ENCODE assay signal across 9 cellular contexts in genomic region chr22:29479417-29480261, GRCh38. TPM values are rescaled to one million over a fixed set of nuclear protein-coding genes. Genes with fewer than 3 reads are reported as not detected.
DNase-seq lines count a peak whose midpoint lies in the region; ATAC-seq and TF ChIP-seq lines count a peak whose summit lies in the region.
"Had no signal": no experiment of that assay in that cellular context is flagged by ENCODE, and none has a peak within 500 bp of the region (broad histone marks: within the 10 kb centered on the region; RNA-seq: fewer than 3 reads in every experiment).

A gene with protein sequence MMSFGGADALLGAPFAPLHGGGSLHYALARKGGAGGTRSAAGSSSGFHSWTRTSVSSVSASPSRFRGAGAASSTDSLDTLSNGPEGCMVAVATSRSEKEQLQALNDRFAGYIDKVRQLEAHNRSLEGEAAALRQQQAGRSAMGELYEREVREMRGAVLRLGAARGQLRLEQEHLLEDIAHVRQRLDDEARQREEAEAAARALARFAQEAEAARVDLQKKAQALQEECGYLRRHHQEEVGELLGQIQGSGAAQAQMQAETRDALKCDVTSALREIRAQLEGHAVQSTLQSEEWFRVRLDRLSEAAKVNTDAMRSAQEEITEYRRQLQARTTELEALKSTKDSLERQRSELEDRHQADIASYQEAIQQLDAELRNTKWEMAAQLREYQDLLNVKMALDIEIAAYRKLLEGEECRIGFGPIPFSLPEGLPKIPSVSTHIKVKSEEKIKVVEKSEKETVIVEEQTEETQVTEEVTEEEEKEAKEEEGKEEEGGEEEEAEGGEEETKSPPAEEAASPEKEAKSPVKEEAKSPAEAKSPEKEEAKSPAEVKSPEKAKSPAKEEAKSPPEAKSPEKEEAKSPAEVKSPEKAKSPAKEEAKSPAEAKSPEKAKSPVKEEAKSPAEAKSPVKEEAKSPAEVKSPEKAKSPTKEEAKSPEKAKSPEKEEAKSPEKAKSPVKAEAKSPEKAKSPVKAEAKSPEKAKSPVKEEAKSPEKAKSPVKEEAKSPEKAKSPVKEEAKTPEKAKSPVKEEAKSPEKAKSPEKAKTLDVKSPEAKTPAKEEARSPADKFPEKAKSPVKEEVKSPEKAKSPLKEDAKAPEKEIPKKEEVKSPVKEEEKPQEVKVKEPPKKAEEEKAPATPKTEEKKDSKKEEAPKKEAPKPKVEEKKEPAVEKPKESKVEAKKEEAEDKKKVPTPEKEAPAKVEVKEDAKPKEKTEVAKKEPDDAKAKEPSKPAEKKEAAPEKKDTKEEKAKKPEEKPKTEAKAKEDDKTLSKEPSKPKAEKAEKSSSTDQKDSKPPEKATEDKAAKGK (plus strand): TSS chr22:29480218. CDS start chr22:29480263, 45 bp downstream.

- POLR2A ChIA-PET in AG04450 (lab: Yijun Ruan, JAX): no interaction called here

- no peak within 1 kb of the TSS for H3K9ac ChIP-seq in adipocyte (ENCODE audit: low read length)

- H3K36me3 ChIP-seq in adipocyte (ENCODE audit: control insufficient read depth, insufficient read depth, low read length, severe bottlenecking) (no peaks in the 10 kb centered on the region), mucosa of descending colon (ENCODE audit: low read depth) (no peaks in the 10 kb centered on the region)

- CTCF ChIA-PET in AG04450 (lab: Charles Lee): interaction anchor here (1.0 kb wide), 1 partner anchor 9 kb away, joined by 3 read pairs; no protein-coding TSS in a partner anchor

- H3K27me3 ChIP-seq in AG04450 (ENCODE audit: control insufficient read depth, insufficient read depth, low read length) (peaks cover 52% of the 10 kb centered on the region), HL-60 (ENCODE audit: insufficient read depth, poor library complexity, severe bottlenecking) (no peaks in the 10 kb centered on the region), adipocyte (replicated peaks; ENCODE audit: control insufficient read depth, insufficient read depth, low read length) (peaks cover 76% of the 10 kb centered on the region)

- TF ChIP-seq CTCF in AG04450 (IDR thresholded peaks at IDR 0.05; ENCODE audit: low read depth, low read length): no peak
- no peak for TF ChIP-seq CTCF in HL-60 (IDR thresholded peaks at IDR 0.05; ENCODE audit: insufficient read depth, low read length)
- no peak for TF ChIP-seq CTCF in mucosa of descending colon (IDR thresholded peaks at IDR 0.05)

- H3K4me3 ChIP-seq in AG04450 (ENCODE audit: low read depth, low read length) (peak within 1 kb of the TSS; percentile 41), HL-60 (replicated peaks; ENCODE audit: insufficient read depth, low read length) (peak within 1 kb of the TSS; percentile 35), adipocyte (ENCODE audit: low read length) (peak within 1 kb of the TSS; percentile 37), mucosa of descending colon (no peak within 1 kb of the TSS)

- H3K4me1 ChIP-seq in adipocyte (ENCODE audit: control insufficient read depth, insufficient read depth, low read length): peaks cover 11% of the 10 kb centered on the region
- peaks cover 9% of the 10 kb centered on the region for H3K4me1 ChIP-seq in mucosa of descending colon (ENCODE audit: low read depth)

- H3K27ac ChIP-seq in AG04450 (ENCODE audit: low read depth, low read length) (no peak within 1 kb of the TSS), HL-60 (replicated peaks) (peak within 1 kb of the TSS; percentile 59)

- H3K9me3 ChIP-seq in AG04450 (ENCODE audit: control insufficient read depth, insufficient read depth, low read length): no peaks in the 10 kb centered on the region; the same call in 1 of the 2 replicates
- peaks cover 4% of the 10 kb centered on the region for H3K9me3 ChIP-seq in adipocyte (ENCODE audit: control insufficient read depth, low read length)
- H3K9me3 ChIP-seq in mucosa of descending colon: no peaks in the 10 kb centered on the region

- no peak for TF ChIP-seq POLR2A in GM18505 (IDR thresholded peaks at IDR 0.05; ENCODE audit: borderline replicate concordance, extremely low read depth, insufficient read depth, insufficient read length)

- ATAC-seq in mucosa of descending colon (peak; percentile 40), HG03045 (IDR thresholded peaks at IDR 0.05; ENCODE audit: unreplicated experiment) (no peak), HG02852 (IDR thresholded peaks at IDR 0.05; ENCODE audit: unreplicated experiment) (no peak), GM18505 (IDR thresholded peaks at IDR 0.05; ENCODE audit: unreplicated experiment) (no peak)
- ATAC-seq: activated CD4-positive, CD25-positive, alpha-beta regulatory T cell treated with anti-CD3 and anti-CD28 coated beads, Interleukin-2, amount 50 U/mL, for 24 hours had no signal

- intact Hi-C loops in mucosa of descending colon (cut with DNase I, micrococcal nuclease): no loop called here

- no peak for DNase-seq in AG04450 (ENCODE audit: low read depth, low spot score)
- no peak for DNase-seq in HL-60 (ENCODE audit: low read depth in 1 of 2, low spot score in 1 of 2)
- no peak for DNase-seq in adipocyte (ENCODE audit: low read depth)
- no peak for DNase-seq in mucosa of descending colon
- no peak for DNase-seq in stimulated activated CD4-positive, alpha-beta T cell treated with anti-CD3 and anti-CD28 coated beads, Interleukin-4, amount 100 ng/mL, for 4 hours

RNA-seq across cellular contexts. Expression of the gene that starts here (rescaled TPM):
- polyA plus RNA-seq in AG04450 (2011; rRNA removed): 1.6 and 2.0 TPM in 2 replicates
- 0.69 and 0.96 TPM in 2 replicates for polyA minus RNA-seq in AG04450 (2011; rRNA and poly(A)+ RNA removed)
- 1 to 10 TPM in 1 of 3 donors, under 1 TPM in 2; 0.19 to 2.3 (median 0.23) TPM for total RNA-seq in mucosa of descending colon
